16 cellular contexts compared by ENCODE assay signal in genomic region chr6:40672118-40672517, GRCh38.
A peak's percentile ranks its signal among the peaks of the same experiment; 100 is the strongest.
DNase-seq lines count a peak whose midpoint lies in the region; ATAC-seq, FAIRE-seq and TF ChIP-seq lines count a peak whose summit lies in the region.
"Had no signal": no experiment of that assay in that cellular context is flagged by ENCODE, and none has a peak within 500 bp of the region (broad histone marks: within the 10 kb centered on the region; RNA-seq: fewer than 3 reads in every experiment).

No MANE protein-coding gene starts in this region.

- peak; percentile 44 to 65 (median 56) for TF ChIP-seq CTCF in H1 (IDR thresholded peaks at IDR 0.05; ENCODE audit: control extremely low read depth in 1 of 3, insufficient read depth in 1 of 3, low read depth in 1 of 3, low read length in 3 of 3)
- no peak for TF ChIP-seq CTCF in spleen (IDR thresholded peaks at IDR 0.05 in 8 of 11, conservative IDR thresholded peaks at IDR 0.05 in 3 of 11)

- no peak overlapping the region for H3K56ac ChIP-seq in H1 (replicated peaks; ENCODE audit: insufficient read length, low read depth, low read length)

- H2BK5ac ChIP-seq in H1 (ENCODE audit: low read depth, low read length), result no peak overlapping the region

- H3K79me2 ChIP-seq in H1 (ENCODE audit: control insufficient read depth in 1 of 2, insufficient read depth in 2 of 2, low read length in 2 of 2), result no peaks in the 10 kb centered on the region

- no peak overlapping the region for H3K14ac ChIP-seq in H1 (ENCODE audit: insufficient read length)

- H3K36me3 ChIP-seq in H1 (ENCODE audit: control insufficient read depth in 2 of 4, insufficient read depth in 4 of 4, low read length in 3 of 4) (no peaks in the 10 kb centered on the region), spleen (no peaks in the 10 kb centered on the region)

- H3K4ac ChIP-seq in H1 (replicated peaks; ENCODE audit: insufficient read length, low read depth, low read length), result no peak overlapping the region

- H3K9ac ChIP-seq in H1 (replicated peaks in 1 of 4; ENCODE audit: extremely low read depth in 1 of 4, low read depth in 3 of 4, low read length in 3 of 4), result no peak overlapping the region
- H3K9ac ChIP-seq: KMS-11 had no signal

- H2BK15ac ChIP-seq in H1 (ENCODE audit: low read length), result 0 out of 2 replicates have a peak overlapping the region, but pooled peaks have one; percentile 88

- no peaks in the 10 kb centered on the region for H4K20me1 ChIP-seq in H1 (replicated peaks in 1 of 2; ENCODE audit: control insufficient read depth in 1 of 2, insufficient read depth in 2 of 2, low read length in 2 of 2)

- no peak overlapping the region for H4K91ac ChIP-seq in H1 (replicated peaks; ENCODE audit: insufficient read length, low read length)

- no peak overlapping the region for H3K27ac ChIP-seq in H1 (ENCODE audit: low read depth, low read length)
- H3K27ac ChIP-seq in spleen, result no peak overlapping the region
- H3K27ac ChIP-seq: KMS-11 had no signal

- H3K9me3 ChIP-seq in H1 (ENCODE audit: insufficient read depth in 2 of 2, low read depth in 1 of 2, low read length in 1 of 2) (0 out of 4 replicates have a peak, but pooled peaks cover 0 to 2% of the 10 kb centered on the region in 2 experiments), spleen (peaks cover 0 to 5% (median 0%) of the 10 kb centered on the region in 8 donors)
- H3K9me3 ChIP-seq: Caco-2 had no signal

- H4K8ac ChIP-seq in H1 (ENCODE audit: extremely low read depth, insufficient read depth, low read length), result no peak overlapping the region

- FAIRE-seq in H1 (lab: Jason Lieb, UNC) (no peak), RCC 7860 (lab: Jason Lieb, UNC) (no peak)
- FAIRE-seq: H54, urothelium cell line had no signal

- H3K4me1 ChIP-seq in H1 (replicated peaks in 1 of 4; ENCODE audit: control insufficient read depth in 3 of 4, insufficient read depth in 4 of 4, low read length in 3 of 4) (no peaks in the 10 kb centered on the region), spleen (no peaks in the 10 kb centered on the region)
- H3K4me1 ChIP-seq: Caco-2 had no signal

- H2AFZ ChIP-seq in H1 (ENCODE audit: low read length), result no peak overlapping the region

- no peak for ATAC-seq in HG03571 (IDR thresholded peaks at IDR 0.05; ENCODE audit: unreplicated experiment)
- no peak for ATAC-seq in HG03045 (IDR thresholded peaks at IDR 0.05; ENCODE audit: unreplicated experiment)
- ATAC-seq: activated CD4-positive, CD25-positive, alpha-beta regulatory T cell treated with anti-CD3 and anti-CD28 coated beads, Interleukin-2, amount 50 U/mL, for 24 hours; stimulated activated naive B cell treated with anti-CD40 and anti-IgM and Interleukin-4, amounts not matched to agents 10 μg/mL and 1 μg/mL and 100 μg/mL, for 72 hours had no signal

- H3K4me3 ChIP-seq in H1 (ENCODE audit: extremely low read depth in 1 of 4, insufficient read depth in 2 of 4, low read depth in 3 of 4, low read length in 4 of 4) (no peak overlapping the region), spleen (no peak overlapping the region)

- intact Hi-C loops in spleen (cut with DNase I; ENCODE audit: low total_unique reads), result no loop called here

- H2BK12ac ChIP-seq in H1 (ENCODE audit: low read depth, low read length), result no peak overlapping the region

- no peak overlapping the region for H2AK5ac ChIP-seq in H1 (ENCODE audit: low read depth, low read length)

- H2BK120ac ChIP-seq in H1 (replicated peaks; ENCODE audit: low read depth, low read length), result no peak overlapping the region

- no peak overlapping the region for H3K4me2 ChIP-seq in H1 (ENCODE audit: insufficient read depth in 1 of 2, low read depth in 2 of 2, low read length in 2 of 2)
- H3K4me2 ChIP-seq: KMS-11 had no signal

- no peak for TF ChIP-seq EP300 in H1 (IDR thresholded peaks at IDR 0.05; ENCODE audit: borderline replicate concordance in 1 of 2, low read depth in 2 of 2, low read length in 2 of 2)

- no peak overlapping the region for H4K5ac ChIP-seq in H1 (ENCODE audit: insufficient read length, low read depth, low read length)

- WGBS in H1 (ENCODE audit: extremely low coverage in 1 of 2, insufficient coverage in 1 of 2, insufficient read length in 1 of 2, insufficient replicate concordance in 2 of 2, low coverage in 1 of 2, low lambda C conversion rate in 2 of 2, missing lambda C conversion rate in 1 of 2), 2 experiments, result 72% methylated on average over 5 of the region's 5 CpGs; no CpG with 5 or more reads in 1 of the 2 experiments
- 74 to 87% (median 84%) methylated on average over 5 of the region's 5 CpGs for WGBS in spleen, 5 donors

- H3K23me2 ChIP-seq in H1 (ENCODE audit: low read depth, low read length), result no peaks in the 10 kb centered on the region

- POLR2A ChIA-PET in H1 (lab: Charles Lee; ENCODE audit: partially characterized antibody), result interaction anchor here (0.6 kb wide), 1 partner anchor 273 kb away, joined by 3 read pairs; no protein-coding TSS in a partner anchor

- no peaks in the 10 kb centered on the region for H3K79me1 ChIP-seq in H1 (ENCODE audit: low read depth, low read length)

- no peak overlapping the region for H3K18ac ChIP-seq in H1 (ENCODE audit: extremely low read depth, low read length)

- CTCF ChIA-PET in H1 (lab: Charles Lee; ENCODE audit: partially characterized antibody), result interaction anchor here (1.0 to 5.9 kb wide), 20 partner anchors 9 to 174 kb away, joined by 3 to 20 read pairs (median 5); no protein-coding TSS in a partner anchor

- TF ChIP-seq RAD21 in H1 (IDR thresholded peaks at IDR 0.05 in 1 of 2, conservative IDR thresholded peaks at IDR 0.05 in 1 of 2; ENCODE audit: low read depth in 2 of 2, low read length in 2 of 2), result peak; percentile 36 to 57; a peak in 3 of 4 replicates

- H2BK20ac ChIP-seq in H1 (ENCODE audit: low read length), result no peak overlapping the region

- H3K27me3 ChIP-seq in H1 (replicated peaks in 1 of 4; ENCODE audit: control insufficient read depth in 3 of 4, extremely low read depth in 1 of 4, insufficient read depth in 3 of 4, low read length in 3 of 4) (no peaks in the 10 kb centered on the region), spleen (replicated peaks in 1 of 7) (peaks cover 0 to 16% (median 0%) of the 10 kb centered on the region in 7 donors)

- DNase-seq in NCI-H345 (lab: John Stamatoyannopoulos, UW), result peak; percentile 30
- DNase-seq in NCI-H345 treated with DMSO at 0.1 percent for 48 hours (lab: John Stamatoyannopoulos, UW; ENCODE audit: unreplicated experiment), result no peak
- DNase-seq in NCI-H2196 (lab: John Stamatoyannopoulos, UW; ENCODE audit: unreplicated experiment), result peak; percentile 68
- no peak for DNase-seq in H1 (ENCODE audit: low read depth in 1 of 2, low spot score in 2 of 2)
- DNase-seq in spleen, result peak; percentile 3
- DNase-seq in RCC 7860 (ENCODE audit: low spot score), result no peak
- DNase-seq: activated CD8-positive, alpha-beta memory T cell treated with anti-CD3 and anti-CD28 coated beads, Interleukin-2, amount 50 U/mL, for 4 hours; Caco-2; stimulated activated naive B cell treated with anti-CD40 and anti-IgM and Interleukin-4, amounts not matched to agents 10 μg/mL and 1 μg/mL and 100 μg/mL, for 72 hours; T-helper 1 cell had no signal

- H3K23ac ChIP-seq in H1 (ENCODE audit: insufficient read length), result no peak overlapping the region

- TF ChIP-seq POLR2A in H1 (IDR thresholded peaks at IDR 0.05; ENCODE audit: control extremely low read depth in 1 of 2, low read depth in 2 of 2, low read length in 2 of 2) (no peak), spleen (IDR thresholded peaks at IDR 0.05) (no peak)

TF ChIP-seq in H1, 55 proteins besides CTCF, POLR2A, EP300 and RAD21:
- TF ChIP-seq KDM1A (IDR thresholded peaks at IDR 0.05; ENCODE audit: borderline replicate concordance, low read length) (no peak), CHD1 (IDR thresholded peaks at IDR 0.05; ENCODE audit: low read depth, low read length) (no peak), KDM5A (IDR thresholded peaks at IDR 0.05; ENCODE audit: low read length) (no peak), ZNF274 (IDR thresholded peaks at IDR 0.05; ENCODE audit: borderline replicate concordance, extremely low read depth, low read length) (no peak), YY1 (IDR thresholded peaks at IDR 0.05; ENCODE audit: low read depth, low read length) (no peak), CEBPB (IDR thresholded peaks at IDR 0.05; ENCODE audit: low read depth, low read length) (no peak), SIN3A (conservative IDR thresholded peaks at IDR 0.05 in 1 of 2, IDR thresholded peaks at IDR 0.05 in 1 of 2; ENCODE audit: low read depth in 1 of 2, low read length in 2 of 2) (no peak), RNF2 (IDR thresholded peaks at IDR 0.05; ENCODE audit: borderline replicate concordance, low read depth, low read length, missing control alignments, poor library complexity, severe bottlenecking) (no peak)

Comparison
In these comparisons a context has a peak if more than half of its experiments do, and no peak if none do; other contexts are left out.
1. DNase-seq: peak in NCI-H345 (single experiment), NCI-H2196 (single experiment) and spleen (single experiment); none in NCI-H345 treated with DMSO at 0.1 percent for 48 hours (single experiment), H1 (0 of 2) and RCC 7860 (single experiment).
2. CTCF ChIP-seq: peak in H1 (3 of 3); none in spleen (0 of 11).